Comparison of ENCODE assay signal across 1 cellular context in genomic region chr3:159818399-159818798, GRCh38.
TF ChIP-seq lines count a peak whose summit lies in the region.

No MANE protein-coding gene starts in this region.

TF ChIP-seq in HEK293, 187 proteins besides CTCF, POLR2A, EP300 and RAD21 (continued from another document):
- TF ChIP-seq, protein P1, sequence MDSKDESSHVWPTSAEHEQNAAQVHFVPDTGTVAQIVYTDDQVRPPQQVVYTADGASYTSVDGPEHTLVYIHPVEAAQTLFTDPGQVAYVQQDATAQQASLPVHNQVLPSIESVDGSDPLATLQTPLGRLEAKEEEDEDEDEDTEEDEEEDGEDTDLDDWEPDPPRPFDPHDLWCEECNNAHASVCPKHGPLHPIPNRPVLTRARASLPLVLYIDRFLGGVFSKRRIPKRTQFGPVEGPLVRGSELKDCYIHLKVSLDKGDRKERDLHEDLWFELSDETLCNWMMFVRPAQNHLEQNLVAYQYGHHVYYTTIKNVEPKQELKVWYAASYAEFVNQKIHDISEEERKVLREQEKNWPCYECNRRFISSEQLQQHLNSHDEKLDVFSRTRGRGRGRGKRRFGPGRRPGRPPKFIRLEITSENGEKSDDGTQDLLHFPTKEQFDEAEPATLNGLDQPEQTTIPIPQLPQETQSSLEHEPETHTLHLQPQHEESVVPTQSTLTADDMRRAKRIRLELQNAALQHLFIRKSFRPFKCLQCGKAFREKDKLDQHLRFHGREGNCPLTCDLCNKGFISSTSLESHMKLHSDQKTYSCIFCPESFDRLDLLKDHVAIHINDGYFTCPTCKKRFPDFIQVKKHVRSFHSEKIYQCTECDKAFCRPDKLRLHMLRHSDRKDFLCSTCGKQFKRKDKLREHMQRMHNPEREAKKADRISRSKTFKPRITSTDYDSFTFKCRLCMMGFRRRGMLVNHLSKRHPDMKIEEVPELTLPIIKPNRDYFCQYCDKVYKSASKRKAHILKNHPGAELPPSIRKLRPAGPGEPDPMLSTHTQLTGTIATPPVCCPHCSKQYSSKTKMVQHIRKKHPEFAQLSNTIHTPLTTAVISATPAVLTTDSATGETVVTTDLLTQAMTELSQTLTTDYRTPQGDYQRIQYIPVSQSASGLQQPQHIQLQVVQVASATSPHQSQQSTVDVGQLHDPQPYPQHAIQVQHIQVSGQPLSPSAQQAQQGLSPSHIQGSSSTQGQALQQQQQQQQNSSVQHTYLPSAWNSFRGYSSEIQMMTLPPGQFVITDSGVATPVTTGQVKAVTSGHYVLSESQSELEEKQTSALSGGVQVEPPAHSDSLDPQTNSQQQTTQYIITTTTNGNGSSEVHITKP (tag by site-specific recombination; IDR thresholded peaks at IDR 0.05), result no peak
- no peak for TF ChIP-seq ZNF292 (tag by site-specific recombination; IDR thresholded peaks at IDR 0.05; ENCODE audit: borderline replicate concordance, low read depth)
- no peak for TF ChIP-seq HOXD13 (CRISPR knock-in tag; IDR thresholded peaks at IDR 0.05; ENCODE audit: borderline replicate concordance)
- TF ChIP-seq ZNF146 (tag by site-specific recombination; IDR thresholded peaks at IDR 0.05), result no peak
- no peak for TF ChIP-seq ZNF19 (tag by site-specific recombination; IDR thresholded peaks at IDR 0.05; ENCODE audit: low read depth)
